In the genomic region with DNA sequence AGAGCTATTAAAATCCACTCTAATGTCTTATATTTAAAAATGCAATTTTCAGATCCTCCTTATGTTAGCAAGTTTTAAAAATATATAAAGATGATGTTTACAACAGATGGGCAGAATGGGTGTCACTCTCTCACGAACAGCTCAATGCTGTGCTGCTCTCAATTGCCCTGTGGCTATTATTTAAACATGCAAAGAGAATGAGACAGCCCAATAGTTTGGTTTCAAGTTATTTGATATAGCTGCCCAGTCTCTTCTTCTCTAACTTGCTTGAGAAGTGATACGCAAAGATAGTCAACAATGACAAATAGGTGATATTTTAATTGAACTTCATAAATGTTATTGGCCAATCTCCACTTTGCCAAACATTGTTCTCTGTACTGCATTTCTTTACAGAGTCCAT, we compare ENCODE assay signal across 22 cellular contexts.
DNase-seq lines count a peak whose midpoint lies in the region; ATAC-seq, FAIRE-seq and TF ChIP-seq lines count a peak whose summit lies in the region.
"Had no signal": no experiment of that assay in that cellular context is flagged by ENCODE, and none has a peak within 500 bp of the region (broad histone marks: within the 10 kb centered on the region; RNA-seq: fewer than 3 reads in every experiment).

No MANE protein-coding gene starts in this region.

- intact Hi-C loops in PC-3 (cut with micrococcal nuclease) = no loop called here

- H3K4me1 ChIP-seq in A549 = no peaks in the 10 kb centered on the region; the same call in 2 of the 3 replicates
- peaks cover 19% of the 10 kb centered on the region for H3K4me1 ChIP-seq in PC-3 (ENCODE audit: insufficient read depth, low read length)

- no peak overlapping the region for H3K9ac ChIP-seq in PC-3 (ENCODE audit: low read length)
- H3K9ac ChIP-seq: GM23248 had no signal

- peak; percentile 39 for FAIRE-seq in A549 (lab: Jason Lieb, UNC)
- FAIRE-seq: A204.1, GM12891, GM18507, H1 had no signal

- TF ChIP-seq EP300 in A549 (IDR thresholded peaks at IDR 0.05) = no peak

- POLR2A ChIA-PET in A549 (lab: Yijun Ruan, JAX) (no interaction called here), PC-3 (lab: Charles Lee; ENCODE audit: unreplicated experiment) (no interaction called here)

- H3K9me3 ChIP-seq in A549 (no peaks in the 10 kb centered on the region), PC-3 (ENCODE audit: low read length) (no peaks in the 10 kb centered on the region)

- TF ChIP-seq POLR2A in A549 (IDR thresholded peaks at IDR 0.05; ENCODE audit: low read length) = no peak

- no peak for TF ChIP-seq RAD21 in A549 (conservative IDR thresholded peaks at IDR 0.05 in 1 of 2, IDR thresholded peaks at IDR 0.05 in 1 of 2)

- CTCF ChIA-PET in A549 (lab: Yijun Ruan, JAX) (no interaction called here), PC-3 (lab: Charles Lee) (no interaction called here)

- WGBS in A549 (ENCODE audit: missing lambda C conversion rate) = 50% methylated on average over 2 of the region's 2 CpGs

- H2AFZ ChIP-seq in PC-3 (ENCODE audit: low read length) = no peak overlapping the region
- H2AFZ ChIP-seq: GM23248 had no signal

- H3K79me2 ChIP-seq in PC-3 (ENCODE audit: low read length) = no peaks in the 10 kb centered on the region

- no peaks in the 10 kb centered on the region for H3K9me2 ChIP-seq in PC-3 (replicated peaks; ENCODE audit: low read length)

- no peaks in the 10 kb centered on the region for H3F3A ChIP-seq in PC-3 (ENCODE audit: low read length, unreplicated experiment)

- H4K20me1 ChIP-seq in PC-3 (ENCODE audit: low read length) = no peaks in the 10 kb centered on the region

- ATAC-seq in A549 (no peak), PC-3 (peak; percentile 68), GM21717 (IDR thresholded peaks at IDR 0.05; ENCODE audit: unreplicated experiment) (no peak)

- H3K27ac ChIP-seq in A549 (no peak overlapping the region), PC-3 (ENCODE audit: low read length) (no peak overlapping the region)
- H3K27ac ChIP-seq: 22Rv1, GM23248 had no signal

- H3K36me3 ChIP-seq in PC-3 (ENCODE audit: low read depth, low read length) = no peaks in the 10 kb centered on the region

- TF ChIP-seq CTCF in A549 (IDR thresholded peaks at IDR 0.05) = no peak
- no peak for TF ChIP-seq CTCF in PC-3 (conservative IDR thresholded peaks at IDR 0.05; ENCODE audit: low read depth, low read length)

- no peak for DNase-seq in A549 (ENCODE audit: low read depth in 1 of 2, low spot score in 1 of 2)
- peak; percentile 18 for DNase-seq in ELR (ENCODE audit: low read depth)
- DNase-seq in PC-3 = peak; percentile 64
- DNase-seq in activated naive CD4-positive, alpha-beta T cell treated with Interleukin-2 at 50 U/mL for 16 hours = no peak
- no peak for DNase-seq in AG08395 (ENCODE audit: low spot score)
- DNase-seq: ACHN; C1 segment of cervical spinal cord; Calu3; CD4-positive, alpha-beta memory T cell; COR-L47; DMS53; DMS79 treated with DMSO at 0.1 percent for 48 hours; GF-D8; GM23248; H7; HCEC 1CT had no signal

- H3K27me3 ChIP-seq in PC-3 (ENCODE audit: low read length) = no peaks in the 10 kb centered on the region

- no TSS peak for BruUV-seq in PC-3 (replicated peaks; lab: Mats Ljungman, UMichigan)

- no peak overlapping the region for H3K4me2 ChIP-seq in A549
- H3K4me2 ChIP-seq in PC-3 (ENCODE audit: low read length) = peak overlapping the region; percentile 20

- H3K4me3 ChIP-seq in A549 (no peak overlapping the region), PC-3 (ENCODE audit: low read length) (no peak overlapping the region)
- H3K4me3 ChIP-seq: GM23248 had no signal

TF ChIP-seq in A549, 52 proteins besides CTCF, POLR2A, EP300 and RAD21:
- TF ChIP-seq ESRRA (IDR thresholded peaks at IDR 0.05; ENCODE audit: borderline replicate concordance, low read length) (no peak), POLR2AphosphoS2 (conservative IDR thresholded peaks at IDR 0.05; ENCODE audit: low read length) (no peak), BHLHE40 (IDR thresholded peaks at IDR 0.05; ENCODE audit: low read depth, low read length) (no peak), ZSCAN20 (CRISPR knock-in tag; IDR thresholded peaks at IDR 0.05) (no peak), ZFP36 (IDR thresholded peaks at IDR 0.05; ENCODE audit: borderline replicate concordance, partially characterized antibody) (no peak), HOXB13 (CRISPR knock-in tag; IDR thresholded peaks at IDR 0.05; ENCODE audit: low read depth) (no peak), KDM1A (IDR thresholded peaks at IDR 0.05; ENCODE audit: low read depth) (no peak), MAFK (IDR thresholded peaks at IDR 0.05; ENCODE audit: partially characterized antibody) (no peak), JUNB (IDR thresholded peaks at IDR 0.05) (no peak), FOSB (CRISPR knock-in tag; IDR thresholded peaks at IDR 0.05) (no peak), NR3C1 (IDR thresholded peaks at IDR 0.05) (no peak), SREBF2 (IDR thresholded peaks at IDR 0.05) (no peak), SMC3 (IDR thresholded peaks at IDR 0.05) (no peak), FOSL2 (IDR thresholded peaks at IDR 0.05) (no peak), FOSL2 (CRISPR knock-in tag; IDR thresholded peaks at IDR 0.05) (no peak), TFCP2L1 (CRISPR knock-in tag; IDR thresholded peaks at IDR 0.05) (no peak), ZC3H11A (IDR thresholded peaks at IDR 0.05) (no peak)
- TF ChIP-seq, protein P1, sequence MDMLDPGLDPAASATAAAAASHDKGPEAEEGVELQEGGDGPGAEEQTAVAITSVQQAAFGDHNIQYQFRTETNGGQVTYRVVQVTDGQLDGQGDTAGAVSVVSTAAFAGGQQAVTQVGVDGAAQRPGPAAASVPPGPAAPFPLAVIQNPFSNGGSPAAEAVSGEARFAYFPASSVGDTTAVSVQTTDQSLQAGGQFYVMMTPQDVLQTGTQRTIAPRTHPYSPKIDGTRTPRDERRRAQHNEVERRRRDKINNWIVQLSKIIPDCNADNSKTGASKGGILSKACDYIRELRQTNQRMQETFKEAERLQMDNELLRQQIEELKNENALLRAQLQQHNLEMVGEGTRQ (IDR thresholded peaks at IDR 0.05) = no peak
- TF ChIP-seq, protein P2, sequence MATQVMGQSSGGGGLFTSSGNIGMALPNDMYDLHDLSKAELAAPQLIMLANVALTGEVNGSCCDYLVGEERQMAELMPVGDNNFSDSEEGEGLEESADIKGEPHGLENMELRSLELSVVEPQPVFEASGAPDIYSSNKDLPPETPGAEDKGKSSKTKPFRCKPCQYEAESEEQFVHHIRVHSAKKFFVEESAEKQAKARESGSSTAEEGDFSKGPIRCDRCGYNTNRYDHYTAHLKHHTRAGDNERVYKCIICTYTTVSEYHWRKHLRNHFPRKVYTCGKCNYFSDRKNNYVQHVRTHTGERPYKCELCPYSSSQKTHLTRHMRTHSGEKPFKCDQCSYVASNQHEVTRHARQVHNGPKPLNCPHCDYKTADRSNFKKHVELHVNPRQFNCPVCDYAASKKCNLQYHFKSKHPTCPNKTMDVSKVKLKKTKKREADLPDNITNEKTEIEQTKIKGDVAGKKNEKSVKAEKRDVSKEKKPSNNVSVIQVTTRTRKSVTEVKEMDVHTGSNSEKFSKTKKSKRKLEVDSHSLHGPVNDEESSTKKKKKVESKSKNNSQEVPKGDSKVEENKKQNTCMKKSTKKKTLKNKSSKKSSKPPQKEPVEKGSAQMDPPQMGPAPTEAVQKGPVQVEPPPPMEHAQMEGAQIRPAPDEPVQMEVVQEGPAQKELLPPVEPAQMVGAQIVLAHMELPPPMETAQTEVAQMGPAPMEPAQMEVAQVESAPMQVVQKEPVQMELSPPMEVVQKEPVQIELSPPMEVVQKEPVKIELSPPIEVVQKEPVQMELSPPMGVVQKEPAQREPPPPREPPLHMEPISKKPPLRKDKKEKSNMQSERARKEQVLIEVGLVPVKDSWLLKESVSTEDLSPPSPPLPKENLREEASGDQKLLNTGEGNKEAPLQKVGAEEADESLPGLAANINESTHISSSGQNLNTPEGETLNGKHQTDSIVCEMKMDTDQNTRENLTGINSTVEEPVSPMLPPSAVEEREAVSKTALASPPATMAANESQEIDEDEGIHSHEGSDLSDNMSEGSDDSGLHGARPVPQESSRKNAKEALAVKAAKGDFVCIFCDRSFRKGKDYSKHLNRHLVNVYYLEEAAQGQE (IDR thresholded peaks at IDR 0.05) = no peak

Comparison
In these comparisons a context has a peak if more than half of its experiments do, and no peak if none do; other contexts are left out.
1. DNase-seq: peak in ELR (single experiment) and PC-3 (single experiment); none in A549 (0 of 2), activated naive CD4-positive, alpha-beta T cell treated with Interleukin-2 at 50 U/mL for 16 hours (single experiment) and AG08395 (single experiment).